Comparison of ENCODE assay signal across 1 cellular context in the genomic region with DNA sequence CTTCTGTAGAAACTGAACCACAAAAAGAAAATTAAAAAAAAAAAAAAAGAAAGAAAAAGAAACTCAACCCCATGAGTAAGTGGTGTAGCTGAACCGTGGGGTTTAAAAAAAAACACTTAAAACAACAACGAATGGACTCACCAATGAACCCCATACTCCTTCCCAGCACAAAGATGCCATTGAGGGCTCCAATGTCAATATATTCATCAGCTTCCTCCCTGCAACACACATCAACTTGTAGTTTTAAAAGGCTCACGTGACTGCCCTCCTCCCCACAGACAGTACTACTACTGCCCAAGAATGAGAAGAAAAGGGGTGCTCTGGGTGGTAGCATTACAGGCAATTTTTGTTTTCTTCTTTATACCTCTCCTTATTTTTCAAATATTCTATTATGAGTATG.
TF ChIP-seq lines count a peak whose summit lies in the region.

No MANE protein-coding gene starts in this region.

TF ChIP-seq in WTC11, 78 proteins besides CTCF, POLR2A, EP300 and RAD21 (continued from another document):
- TF ChIP-seq, protein P1, sequence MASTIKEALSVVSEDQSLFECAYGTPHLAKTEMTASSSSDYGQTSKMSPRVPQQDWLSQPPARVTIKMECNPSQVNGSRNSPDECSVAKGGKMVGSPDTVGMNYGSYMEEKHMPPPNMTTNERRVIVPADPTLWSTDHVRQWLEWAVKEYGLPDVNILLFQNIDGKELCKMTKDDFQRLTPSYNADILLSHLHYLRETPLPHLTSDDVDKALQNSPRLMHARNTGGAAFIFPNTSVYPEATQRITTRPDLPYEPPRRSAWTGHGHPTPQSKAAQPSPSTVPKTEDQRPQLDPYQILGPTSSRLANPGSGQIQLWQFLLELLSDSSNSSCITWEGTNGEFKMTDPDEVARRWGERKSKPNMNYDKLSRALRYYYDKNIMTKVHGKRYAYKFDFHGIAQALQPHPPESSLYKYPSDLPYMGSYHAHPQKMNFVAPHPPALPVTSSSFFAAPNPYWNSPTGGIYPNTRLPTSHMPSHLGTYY (CRISPR knock-in tag; IDR thresholded peaks at IDR 0.05) = no peak
- TF ChIP-seq ETV6 (CRISPR knock-in tag; IDR thresholded peaks at IDR 0.05) (no peak), TP53 (CRISPR knock-in tag; IDR thresholded peaks at IDR 0.05) (no peak), MYBL2 (CRISPR knock-in tag; IDR thresholded peaks at IDR 0.05) (no peak), ELF4 (CRISPR knock-in tag; IDR thresholded peaks at IDR 0.05; ENCODE audit: low read depth) (no peak), CBFB (CRISPR knock-in tag; IDR thresholded peaks at IDR 0.05; ENCODE audit: low read depth) (no peak), FOXK1 (CRISPR knock-in tag; IDR thresholded peaks at IDR 0.05) (no peak)
- TF ChIP-seq, protein P2, sequence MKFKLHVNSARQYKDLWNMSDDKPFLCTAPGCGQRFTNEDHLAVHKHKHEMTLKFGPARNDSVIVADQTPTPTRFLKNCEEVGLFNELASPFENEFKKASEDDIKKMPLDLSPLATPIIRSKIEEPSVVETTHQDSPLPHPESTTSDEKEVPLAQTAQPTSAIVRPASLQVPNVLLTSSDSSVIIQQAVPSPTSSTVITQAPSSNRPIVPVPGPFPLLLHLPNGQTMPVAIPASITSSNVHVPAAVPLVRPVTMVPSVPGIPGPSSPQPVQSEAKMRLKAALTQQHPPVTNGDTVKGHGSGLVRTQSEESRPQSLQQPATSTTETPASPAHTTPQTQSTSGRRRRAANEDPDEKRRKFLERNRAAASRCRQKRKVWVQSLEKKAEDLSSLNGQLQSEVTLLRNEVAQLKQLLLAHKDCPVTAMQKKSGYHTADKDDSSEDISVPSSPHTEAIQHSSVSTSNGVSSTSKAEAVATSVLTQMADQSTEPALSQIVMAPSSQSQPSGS (CRISPR knock-in tag; IDR thresholded peaks at IDR 0.05; ENCODE audit: borderline replicate concordance, low read depth) = no peak
